24 cellular contexts compared by ENCODE assay signal in genomic region chr1:204498980-204499379, GRCh38. TPM values are rescaled to one million over a fixed set of nuclear protein-coding genes. Genes with fewer than 3 reads are reported as not detected.
DNase-seq lines count a peak whose midpoint lies in the region; ATAC-seq lines count a peak whose summit lies in the region.
"Had no signal": no experiment of that assay in that cellular context is flagged by ENCODE, and none has a peak within 500 bp of the region (broad histone marks: within the 10 kb centered on the region; RNA-seq: fewer than 3 reads in every experiment).

No MANE protein-coding gene starts in this region.

- H3K36me3 Mint-ChIP-seq in naive B cell, result no peaks in the 10 kb centered on the region
- H3K36me3 Mint-ChIP-seq in activated T-helper 1 cell treated with anti-CD3 and anti-CD28 coated beads, Interleukin-12 subunit alpha, Interleukin-12 subunit beta, Interleukin-2, Interleukin-4 antibody, amounts not matched to agents 30 ng/mL and 10 ng/mL and 1 ng/mL, durations not matched to agents 14 hours and 24 hours and 36 hours (ENCODE audit: low read depth), result no peaks in the 10 kb centered on the region
- H3K36me3 Mint-ChIP-seq: activated naive CD4-positive, alpha-beta T cell treated with anti-CD3 and anti-CD28 coated beads, Interleukin-2, amount 10 ng/mL, durations not matched to agents 7 days and 5 days; brain; immature natural killer cell; neural progenitor cell had no signal

- peaks cover 0 to 3% (median 0%) of the 10 kb centered on the region in 7 donors for H3K9me3 Mint-ChIP-seq in naive B cell
- H3K9me3 Mint-ChIP-seq in activated T-helper 1 cell treated with anti-CD3 and anti-CD28 coated beads, Interleukin-12 subunit alpha, Interleukin-12 subunit beta, Interleukin-2, Interleukin-4 antibody, amounts not matched to agents 30 ng/mL and 10 ng/mL and 1 ng/mL, durations not matched to agents 14 hours and 24 hours and 36 hours, result no peaks in the 10 kb centered on the region
- H3K9me3 Mint-ChIP-seq: activated naive CD4-positive, alpha-beta T cell treated with anti-CD3 and anti-CD28 coated beads, Interleukin-2, amount 10 ng/mL, durations not matched to agents 7 days and 5 days; CD4-positive, alpha-beta T cell; immature natural killer cell; neural progenitor cell had no signal

- intact Hi-C loops in activated T-helper 1 cell treated with anti-CD3 and anti-CD28 coated beads, Interleukin-12 subunit alpha, Interleukin-12 subunit beta, Interleukin-2, Interleukin-4 antibody, amounts not matched to agents 30 ng/mL and 10 ng/mL and 1 ng/mL, durations not matched to agents 14 hours and 24 hours and 36 hours (cut with micrococcal nuclease), result no loop called here

- H3K4me1 Mint-ChIP-seq in naive B cell, result peaks cover 59 to 80% (median 71%) of the 10 kb centered on the region in 3 donors
- peaks cover 40% of the 10 kb centered on the region for H3K4me1 Mint-ChIP-seq in activated T-helper 1 cell treated with anti-CD3 and anti-CD28 coated beads, Interleukin-12 subunit alpha, Interleukin-12 subunit beta, Interleukin-2, Interleukin-4 antibody, amounts not matched to agents 30 ng/mL and 10 ng/mL and 1 ng/mL, durations not matched to agents 14 hours and 24 hours and 36 hours (ENCODE audit: low read depth)

- H3K27ac Mint-ChIP-seq in naive B cell, result peak overlapping the region; percentile 86 to 97 (median 90)
- H3K27ac Mint-ChIP-seq in activated T-helper 1 cell treated with anti-CD3 and anti-CD28 coated beads, Interleukin-12 subunit alpha, Interleukin-12 subunit beta, Interleukin-2, Interleukin-4 antibody, amounts not matched to agents 30 ng/mL and 10 ng/mL and 1 ng/mL, durations not matched to agents 14 hours and 24 hours and 36 hours, result no peak overlapping the region
- H3K27ac Mint-ChIP-seq: activated naive CD4-positive, alpha-beta T cell treated with anti-CD3 and anti-CD28 coated beads, Interleukin-2, amount 10 ng/mL, durations not matched to agents 7 days and 5 days; CD4-positive, alpha-beta T cell; neural progenitor cell had no signal

- H3K4me3 Mint-ChIP-seq in naive B cell, result peak overlapping the region in 7 of 8 donors; percentile 9 to 81 (median 55)
- no peak overlapping the region for H3K4me3 Mint-ChIP-seq in activated T-helper 1 cell treated with anti-CD3 and anti-CD28 coated beads, Interleukin-12 subunit alpha, Interleukin-12 subunit beta, Interleukin-2, Interleukin-4 antibody, amounts not matched to agents 30 ng/mL and 10 ng/mL and 1 ng/mL, durations not matched to agents 14 hours and 24 hours and 36 hours
- H3K4me3 Mint-ChIP-seq: activated naive CD4-positive, alpha-beta T cell treated with anti-CD3 and anti-CD28 coated beads, Interleukin-2, amount 10 ng/mL, durations not matched to agents 7 days and 5 days; CD4-positive, alpha-beta T cell; immature natural killer cell; neural progenitor cell had no signal

- peak; percentile 45 for DNase-seq in GF-D8 (lab: John Stamatoyannopoulos, UW)
- DNase-seq in MV-4-11 (lab: John Stamatoyannopoulos, UW), result peak; percentile 64
- peak; percentile 81 for DNase-seq in SKM-1 (lab: John Stamatoyannopoulos, UW; ENCODE audit: unreplicated experiment)
- DNase-seq in naive B cell, result peak; percentile 50
- no peak for DNase-seq in ureter (ENCODE audit: low spot score)
- no peak for DNase-seq in activated T-helper 1 cell treated with anti-CD3 and anti-CD28 coated beads, Interleukin-12 subunit alpha, Interleukin-12 subunit beta, Interleukin-2, Interleukin-4 antibody, amounts not matched to agents 30 ng/mL and 10 ng/mL and 1 ng/mL, durations not matched to agents 14 hours and 24 hours and 36 hours (ENCODE audit: low spot score)
- DNase-seq in C1 segment of cervical spinal cord (lab: John Stamatoyannopoulos, UW), result no peak
- DNase-seq: activated CD4-positive, alpha-beta T cell treated with anti-CD3 and anti-CD28 coated beads, Interleukin-2, amount 50 U/mL, for 48 hours; activated CD4-positive, CD25-positive, alpha-beta regulatory T cell; activated naive CD4-positive, alpha-beta T cell treated with anti-CD3 and anti-CD28 coated beads, Interleukin-2, amount 10 ng/mL, durations not matched to agents 7 days and 5 days; CD4-positive, alpha-beta T cell; gastrocnemius medialis; hypothalamus; immature natural killer cell; left colon; mesenchymal stem cell; NCI-H1048; NCI-H1694 treated with DMSO at 0.1 percent for 48 hours; NCI-H2171; NCI-H510A treated with DMSO at 0.1 percent for 48 hours; stimulated activated CD4-positive, alpha-beta T cell treated with anti-CD3 and anti-CD28 coated beads, Interleukin-2, amount 100 ng/mL, for 48 hours; upper lobe of right lung had no signal

- peak in 1 of 2 donors; percentile 9 for ATAC-seq in naive B cell (ENCODE audit: low read depth in 2 of 2)
- ATAC-seq: gastrocnemius medialis, left colon, upper lobe of right lung had no signal

- H3K27me3 Mint-ChIP-seq in naive B cell, result no peaks in the 10 kb centered on the region
- no peaks in the 10 kb centered on the region for H3K27me3 Mint-ChIP-seq in activated T-helper 1 cell treated with anti-CD3 and anti-CD28 coated beads, Interleukin-12 subunit alpha, Interleukin-12 subunit beta, Interleukin-2, Interleukin-4 antibody, amounts not matched to agents 30 ng/mL and 10 ng/mL and 1 ng/mL, durations not matched to agents 14 hours and 24 hours and 36 hours (ENCODE audit: insufficient read depth)

RNA-seq across cellular contexts. Expression of gene PIK3C2B, which starts 4.4 kb away (rescaled TPM):
- 10 to 100 TPM in 3 of 6 donors, 1 to 10 TPM in 2, not detected in 1; 8.5 to 16.9 (median 10.6) TPM for polyA plus RNA-seq in naive B cell (ENCODE audit: low read depth in 6 of 6)
- total RNA-seq in ureter, result 146 TPM
- total RNA-seq in activated T-helper 1 cell treated with anti-CD3 and anti-CD28 coated beads, Interleukin-12 subunit alpha, Interleukin-12 subunit beta, Interleukin-2, Interleukin-4 antibody, amounts not matched to agents 30 ng/mL and 10 ng/mL and 1 ng/mL, durations not matched to agents 14 hours and 24 hours and 36 hours, result 21.8 and 24.1 TPM in 2 replicates

RNA-seq across cellular contexts. Expression of gene MDM4, which starts 17.2 kb away (rescaled TPM):
- polyA plus RNA-seq in naive B cell (ENCODE audit: low read depth in 6 of 6), result 10 to 100 TPM; 12.6 to 50.8 (median 28.2) TPM
- 145 TPM for total RNA-seq in ureter
- 75.5 and 80.3 TPM in 2 replicates for total RNA-seq in activated T-helper 1 cell treated with anti-CD3 and anti-CD28 coated beads, Interleukin-12 subunit alpha, Interleukin-12 subunit beta, Interleukin-2, Interleukin-4 antibody, amounts not matched to agents 30 ng/mL and 10 ng/mL and 1 ng/mL, durations not matched to agents 14 hours and 24 hours and 36 hours

Comparison
In these comparisons a context has a peak if more than half of its experiments do, and no peak if none do; other contexts are left out.
1. DNase-seq: peak in GF-D8 (single experiment), MV-4-11 (single experiment), SKM-1 (single experiment) and naive B cell (single experiment); none in ureter (single experiment), activated T-helper 1 cell treated with anti-CD3 and anti-CD28 coated beads, Interleukin-12 subunit alpha, Interleukin-12 subunit beta, Interleukin-2, Interleukin-4 antibody, amounts not matched to agents 30 ng/mL and 10 ng/mL and 1 ng/mL, durations not matched to agents 14 hours and 24 hours and 36 hours (single experiment) and C1 segment of cervical spinal cord (0 of 14).